Comparison of ENCODE assay signal across 8 cellular contexts in genomic region chr7:78121878-78122277, GRCh38.
"Had no signal": no experiment of that assay in that cellular context is flagged by ENCODE, and none has a peak within 500 bp of the region (broad histone marks: within the 10 kb centered on the region; RNA-seq: fewer than 3 reads in every experiment).

No MANE protein-coding gene starts in this region.

- DNase-seq: GM23248, GOT3, H7, HFFc6, KBM-7 had no signal

- ATAC-seq: HCT116, HepG2 had no signal

- H3K27ac Mint-ChIP-seq: HFFc6, IgD-negative memory B cell had no signal

- H3K4me1 Mint-ChIP-seq: IgD-negative memory B cell had no signal

- H3K4me3 Mint-ChIP-seq: HFFc6, IgD-negative memory B cell had no signal

- H3K36me3 Mint-ChIP-seq: IgD-negative memory B cell had no signal

- H3K9me3 Mint-ChIP-seq: HFFc6, IgD-negative memory B cell had no signal

- H3K27me3 Mint-ChIP-seq: IgD-negative memory B cell had no signal
